ENCODE assay signal across 16 cellular contexts in genomic region chr15:29749365-29750086, GRCh38.
DNase-seq lines count a peak whose midpoint lies in the region; ATAC-seq lines count a peak whose summit lies in the region.
"Had no signal": no experiment of that assay in that cellular context is flagged by ENCODE, and none has a peak within 500 bp of the region (broad histone marks: within the 10 kb centered on the region; RNA-seq: fewer than 3 reads in every experiment).

No MANE protein-coding gene starts in this region.

- ATAC-seq in activated T-cell treated with anti-CD3 and anti-CD28 coated beads, Interleukin-2, amount 50 U/mL, for 72 hours (replicated peaks in 1 of 2), result no peak
- ATAC-seq: mucosa of descending colon had no signal

- H3K36me3 ChIP-seq in H7 (replicated peaks; ENCODE audit: control insufficient read depth, insufficient read depth, low read length), result no peaks in the 10 kb centered on the region; the same call in 1 of the 2 replicates
- H3K36me3 ChIP-seq: adrenal gland, colonic mucosa, spleen had no signal

- in situ Hi-C loops in ACHN (cut with HindIII; ENCODE audit: low pct_ligation_motif_present, low pct_unique_long_range_greater_than_20kb, low sequenced_read_pairs), result no loop called here

- H3K27ac ChIP-seq in caudate nucleus (ENCODE audit: low read depth, low read length), result peak overlapping the region; percentile 58
- H3K27ac ChIP-seq: adrenal gland, colonic mucosa, epithelial cell of prostate, spleen had no signal

- peaks cover 8% of the 10 kb centered on the region for H3K27me3 Mint-ChIP-seq in activated T-cell treated with anti-CD3 and anti-CD28 coated beads, Interleukin-2, amount 50 U/mL, for 72 hours (ENCODE audit: low read depth)

- H3K27me3 ChIP-seq in H7 (ENCODE audit: control insufficient read depth, insufficient read depth, low read length), result no peaks in the 10 kb centered on the region
- H3K27me3 ChIP-seq: adrenal gland, colonic mucosa had no signal

- H3K4me3 ChIP-seq in H7 (ENCODE audit: insufficient read depth, low read depth, low read length), result no peak overlapping the region
- H3K4me3 ChIP-seq: adrenal gland, colonic mucosa, mucosa of descending colon, spleen had no signal

- no peaks in the 10 kb centered on the region for H3K36me3 Mint-ChIP-seq in activated T-cell treated with anti-CD3 and anti-CD28 coated beads, Interleukin-2, amount 50 U/mL, for 72 hours (ENCODE audit: insufficient read depth in 2 of 2)

- DNase-seq in H7, result peak; percentile 18
- peak in 6 of 61 donors; percentile 10 to 35 (median 14) for DNase-seq in caudate nucleus (lab: John Stamatoyannopoulos, UW)
- DNase-seq in kidney glomerular epithelial cell (lab: John Stamatoyannopoulos, UW), result peak; percentile 19
- peak; percentile 48 for DNase-seq in superior temporal gyrus (ENCODE audit: extremely low spot score)
- no peak for DNase-seq in activated T-cell treated with anti-CD3 and anti-CD28 coated beads, Interleukin-2, amount 50 U/mL, for 72 hours
- no peak for DNase-seq in ACHN
- DNase-seq in NCI-H1417 (lab: John Stamatoyannopoulos, UW), result no peak
- DNase-seq: adrenal gland, colonic mucosa, DMS79 treated with DMSO at 0.1 percent for 48 hours, mucosa of descending colon, NCI-H1694 treated with DMSO at 0.1 percent for 48 hours, spleen had no signal

- no peaks in the 10 kb centered on the region for H3K4me1 Mint-ChIP-seq in activated T-cell treated with anti-CD3 and anti-CD28 coated beads, Interleukin-2, amount 50 U/mL, for 72 hours (ENCODE audit: low read depth)

- H3K27ac Mint-ChIP-seq in activated T-cell treated with anti-CD3 and anti-CD28 coated beads, Interleukin-2, amount 50 U/mL, for 72 hours, result no peak overlapping the region
- H3K27ac Mint-ChIP-seq: activated T-helper 2 cell treated with anti-CD3 and anti-CD28 coated beads, Interferon-gamma antibody, Interleukin-2, Interleukin-4, amounts not matched to agents 10 μg/mL and 5 μg/mL and 100 μg/mL, durations not matched to agents 14 hours and 24 hours and 36 hours; stimulated activated naive CD8-positive, alpha-beta T cell treated with anti-CD3 and anti-CD28 coated beads, Interleukin-15, Interleukin-2, amounts not matched to agents 100 ng/mL and 50 ng/mL, for 24 hours had no signal

- no peak overlapping the region for H3K4me3 Mint-ChIP-seq in activated T-cell treated with anti-CD3 and anti-CD28 coated beads, Interleukin-2, amount 50 U/mL, for 72 hours
- H3K4me3 Mint-ChIP-seq: stimulated activated naive CD8-positive, alpha-beta T cell treated with anti-CD3 and anti-CD28 coated beads, Interleukin-15, Interleukin-2, amounts not matched to agents 100 ng/mL and 50 ng/mL, for 24 hours had no signal

- no peaks in the 10 kb centered on the region for H3K9me3 Mint-ChIP-seq in activated T-cell treated with anti-CD3 and anti-CD28 coated beads, Interleukin-2, amount 50 U/mL, for 72 hours
- H3K9me3 Mint-ChIP-seq: activated T-helper 2 cell treated with anti-CD3 and anti-CD28 coated beads, Interferon-gamma antibody, Interleukin-2, Interleukin-4, amounts not matched to agents 10 μg/mL and 5 μg/mL and 100 μg/mL, durations not matched to agents 14 hours and 24 hours and 36 hours had no signal

Comparison
In these comparisons a context has a peak if more than half of its experiments do, and no peak if none do; other contexts are left out.
1. DNase-seq: peak in H7 (single experiment), kidney glomerular epithelial cell (single experiment) and superior temporal gyrus (single experiment); none in activated T-cell treated with anti-CD3 and anti-CD28 coated beads, Interleukin-2, amount 50 U/mL, for 72 hours (0 of 2), ACHN (single experiment) and NCI-H1417 (0 of 3).